Comparison of ENCODE assay signal across 26 cellular contexts in the genomic region with DNA sequence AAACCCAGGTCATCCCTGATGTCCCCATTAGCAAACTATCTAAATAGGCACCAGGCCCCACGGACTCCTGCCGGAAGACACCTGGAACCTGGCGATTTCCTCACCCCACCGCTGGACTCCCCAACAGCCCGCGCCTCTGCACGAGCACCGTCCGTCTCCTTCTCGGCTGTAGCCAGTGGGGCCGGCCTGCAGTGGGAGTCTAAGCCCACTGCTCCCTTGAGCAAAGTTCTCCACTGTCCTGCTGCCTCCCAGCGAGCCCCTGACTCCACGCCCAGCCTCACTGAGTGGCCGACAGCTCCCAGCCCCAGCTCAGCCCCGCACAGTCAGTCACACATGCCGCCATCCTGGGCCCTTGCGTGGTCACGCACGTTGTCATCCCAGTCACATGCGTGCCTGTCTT.
"Had no signal": no experiment of that assay in that cellular context is flagged by ENCODE, and none has a peak within 500 bp of the region (broad histone marks: within the 10 kb centered on the region; RNA-seq: fewer than 3 reads in every experiment).

No MANE protein-coding gene starts in this region.

- FAIRE-seq: colon, frontal cortex had no signal

- H3K27ac ChIP-seq: dorsolateral prefrontal cortex, ovary, right lobe of liver, stomach, thyroid gland, vagina had no signal

- H3K4me1 ChIP-seq: right lobe of liver, stomach, thyroid gland, vagina had no signal

- H3K4me1 Mint-ChIP-seq: immature natural killer cell; stimulated activated effector memory CD8-positive, alpha-beta T cell treated with anti-CD3 and anti-CD28 coated beads, Interleukin-12 subunit alpha, Interleukin-12 subunit beta, amount 100 ng/mL, for 72 hours had no signal

- H3K9me3 ChIP-seq: ovary, right lobe of liver, stomach, thyroid gland, vagina had no signal

- H3K9me3 Mint-ChIP-seq: immature natural killer cell, nephron had no signal

- H3K4me2 ChIP-seq: smooth muscle cell had no signal

- DNase-seq: dorsolateral prefrontal cortex; effector CD4-positive, alpha-beta T cell; hypothalamus; immature natural killer cell; islet precursor cell; kidney glomerular epithelial cell; left colon; left ventricle myocardium superior; occipital lobe; ovary; retina; right lobe of liver; stimulated activated CD4-positive, alpha-beta T cell treated with anti-CD3 and anti-CD28 coated beads, Interleukin-2, amount 100 ng/mL, for 24 hours; stimulated activated CD4-positive, alpha-beta T cell treated with anti-CD3 and anti-CD28 coated beads, Interleukin-4, amount 100 ng/mL, for 24 hours; stimulated activated naive CD4-positive, alpha-beta T cell treated with Interleukin-2 at 50 U/mL for 16 hours; stomach; thyroid gland; trophoblast cell had no signal

- H3K36me3 ChIP-seq: ovary, right lobe of liver, stomach, thyroid gland, vagina had no signal

- ATAC-seq: left colon; left ventricle myocardium superior; right lobe of liver; stimulated activated effector memory CD8-positive, alpha-beta T cell treated with anti-CD3 and anti-CD28 coated beads, Interleukin-12 subunit alpha, Interleukin-12 subunit beta, amount 100 ng/mL, for 72 hours had no signal

- H3K27ac Mint-ChIP-seq: immature natural killer cell; memory B cell; nephron; stimulated activated effector memory CD8-positive, alpha-beta T cell treated with anti-CD3 and anti-CD28 coated beads, Interleukin-12 subunit alpha, Interleukin-12 subunit beta, amount 100 ng/mL, for 72 hours had no signal

- H3K27me3 ChIP-seq: ovary, right lobe of liver, thyroid gland, vagina had no signal

- H3K36me3 Mint-ChIP-seq: memory B cell; stimulated activated effector memory CD8-positive, alpha-beta T cell treated with anti-CD3 and anti-CD28 coated beads, Interleukin-12 subunit alpha, Interleukin-12 subunit beta, amount 100 ng/mL, for 72 hours had no signal

- H3K4me3 ChIP-seq: dorsolateral prefrontal cortex, lung, ovary, right lobe of liver, smooth muscle cell, stomach, thyroid gland, vagina had no signal

- H3K4me3 Mint-ChIP-seq: immature natural killer cell; memory B cell; nephron; stimulated activated effector memory CD8-positive, alpha-beta T cell treated with anti-CD3 and anti-CD28 coated beads, Interleukin-12 subunit alpha, Interleukin-12 subunit beta, amount 100 ng/mL, for 72 hours had no signal
